ENCODE assay signal across 23 cellular contexts in genomic region chr11:64711138-64711943, GRCh38. TPM values are rescaled to one million over a fixed set of nuclear protein-coding genes. Genes with fewer than 3 reads are reported as not detected.
DNase-seq lines count a peak whose midpoint lies in the region; ATAC-seq, FAIRE-seq and TF ChIP-seq lines count a peak whose summit lies in the region.
"Had no signal": no experiment of that assay in that cellular context is flagged by ENCODE, and none has a peak within 500 bp of the region (broad histone marks: within the 10 kb centered on the region; RNA-seq: fewer than 3 reads in every experiment).

No MANE protein-coding gene starts in this region.

- H3K4me1 Mint-ChIP-seq in central memory CD8-positive, alpha-beta T cell: peaks cover 8% of the 10 kb centered on the region
- peaks cover 12 to 16% of the 10 kb centered on the region in 2 donors for H3K4me1 Mint-ChIP-seq in immature natural killer cell
- H3K4me1 Mint-ChIP-seq in stimulated activated naive B cell treated with anti-CD40 and anti-IgM and Interleukin-4, amounts not matched to agents 10 μg/mL and 1 μg/mL and 100 μg/mL, for 72 hours: peaks cover 35% of the 10 kb centered on the region in 2 donors

- 11 to 19% (median 14%) methylated on average over 38 to 44 of the region's 44 CpGs for WGBS in small intestine, 3 donors

- H3K27me3 ChIP-seq in HUES6 (ENCODE audit: control insufficient read depth, insufficient read depth, low read length) (peaks cover 67% of the 10 kb centered on the region), colonic mucosa (peaks cover 58% of the 10 kb centered on the region), small intestine (ENCODE audit: control insufficient read depth in 2 of 2, insufficient read depth in 2 of 2, low read length in 2 of 2) (peaks cover 19 to 51% of the 10 kb centered on the region in 2 donors)

- no peak for DNase-seq in central memory CD8-positive, alpha-beta T cell (ENCODE audit: low spot score in 2 of 2)
- DNase-seq in immature natural killer cell (no peak), activated gamma-delta T cell (lab: John Stamatoyannopoulos, UW) (no peak), colonic mucosa (no peak), 8988T (no peak), small intestine (no peak)
- DNase-seq in stimulated activated naive B cell treated with anti-CD40 and anti-IgM and Interleukin-4, amounts not matched to agents 10 μg/mL and 1 μg/mL and 100 μg/mL, for 72 hours: no peak
- DNase-seq: activated CD4-positive, alpha-beta T cell treated with anti-CD3 and anti-CD28 coated beads, Interleukin-2, amount 50 U/mL, for 48 hours; activated naive CD8-positive, alpha-beta T cell treated with anti-CD3 and anti-CD28 coated beads for 36 hours; AML-193; brain microvascular endothelial cell; dermis blood vessel endothelial cell; gastrocnemius medialis; naive B cell; NCI-H1417; RPMI8226; stimulated activated CD4-positive, alpha-beta T cell treated with anti-CD3 and anti-CD28 coated beads, Interleukin-4, amount 100 ng/mL, for 4 hours; SW 1271 had no signal

- peaks cover 69% of the 10 kb centered on the region for H3K27me3 Mint-ChIP-seq in central memory CD8-positive, alpha-beta T cell
- peaks cover 16 to 41% (median 34%) of the 10 kb centered on the region in 3 donors for H3K27me3 Mint-ChIP-seq in immature natural killer cell (ENCODE audit: low read depth in 3 of 3)
- peaks cover 69 to 70% of the 10 kb centered on the region in 2 donors for H3K27me3 Mint-ChIP-seq in stimulated activated naive B cell treated with anti-CD40 and anti-IgM and Interleukin-4, amounts not matched to agents 10 μg/mL and 1 μg/mL and 100 μg/mL, for 72 hours

- peaks cover 20% of the 10 kb centered on the region for H3K4me1 ChIP-seq in HUES6 (ENCODE audit: control insufficient read depth, insufficient read depth, low read length)
- H3K4me1 ChIP-seq in colonic mucosa: no peaks in the 10 kb centered on the region
- H3K4me1 ChIP-seq in small intestine (ENCODE audit: control insufficient read depth in 2 of 2, insufficient read depth in 1 of 2, low read depth in 1 of 2, low read length in 1 of 2): peaks cover 0 to 2% of the 10 kb centered on the region in 2 donors
- H3K4me1 ChIP-seq: gastrocnemius medialis had no signal

- peak overlapping the region; percentile 34; the same call in 1 of the 2 replicates for H3K4me3 ChIP-seq in HUES6 (ENCODE audit: low read depth, low read length)
- H3K4me3 ChIP-seq in colonic mucosa: no peak overlapping the region
- no peak overlapping the region for H3K4me3 ChIP-seq in small intestine (ENCODE audit: low read depth in 1 of 2, low read length in 2 of 2)
- H3K4me3 ChIP-seq: gastrocnemius medialis, GM23248, skin epidermis, thoracic aorta had no signal

- H3K36me3 ChIP-seq in HUES6 (ENCODE audit: control insufficient read depth, insufficient read depth, low read length) (no peaks in the 10 kb centered on the region), colonic mucosa (no peaks in the 10 kb centered on the region), small intestine (ENCODE audit: control insufficient read depth in 2 of 2, insufficient read depth in 2 of 2, low read length in 2 of 2) (no peaks in the 10 kb centered on the region)
- H3K36me3 ChIP-seq: brain microvascular endothelial cell, gastrocnemius medialis, thoracic aorta had no signal

- no peaks in the 10 kb centered on the region for H3K9me3 ChIP-seq in HUES6 (ENCODE audit: control insufficient read depth, insufficient read depth, low read depth, low read length)
- no peaks in the 10 kb centered on the region for H3K9me3 ChIP-seq in colonic mucosa
- no peaks in the 10 kb centered on the region for H3K9me3 ChIP-seq in small intestine (ENCODE audit: control insufficient read depth, low read depth)
- H3K9me3 ChIP-seq: gastrocnemius medialis, thoracic aorta had no signal

- peak overlapping the region; percentile 36 for H3K27ac Mint-ChIP-seq in central memory CD8-positive, alpha-beta T cell (ENCODE audit: low read depth)
- H3K27ac Mint-ChIP-seq in immature natural killer cell: no peak overlapping the region
- H3K27ac Mint-ChIP-seq in stimulated activated naive B cell treated with anti-CD40 and anti-IgM and Interleukin-4, amounts not matched to agents 10 μg/mL and 1 μg/mL and 100 μg/mL, for 72 hours: peak overlapping the region; percentile 75
- H3K27ac Mint-ChIP-seq: activated naive CD8-positive, alpha-beta T cell treated with anti-CD3 and anti-CD28 coated beads for 36 hours had no signal

- H3K27ac ChIP-seq in HUES6 (ENCODE audit: low read depth, low read length): no peak overlapping the region
- no peak overlapping the region for H3K27ac ChIP-seq in colonic mucosa
- H3K27ac ChIP-seq in small intestine (ENCODE audit: low read depth in 1 of 2, low read length in 1 of 2): no peak overlapping the region
- H3K27ac ChIP-seq: brain microvascular endothelial cell, gastrocnemius medialis, GM23248, skin epidermis, thoracic aorta had no signal

- TF ChIP-seq CTCF in colonic mucosa (IDR thresholded peaks at IDR 0.05): no peak

- no peak for FAIRE-seq in small intestine (lab: Jason Lieb, UNC)

- no peak overlapping the region for H3K4me3 Mint-ChIP-seq in central memory CD8-positive, alpha-beta T cell
- peak overlapping the region in 3 of 5 donors; percentile 42 to 58 (median 53) for H3K4me3 Mint-ChIP-seq in immature natural killer cell
- peak overlapping the region; percentile 12 to 15 for H3K4me3 Mint-ChIP-seq in stimulated activated naive B cell treated with anti-CD40 and anti-IgM and Interleukin-4, amounts not matched to agents 10 μg/mL and 1 μg/mL and 100 μg/mL, for 72 hours
- H3K4me3 Mint-ChIP-seq: activated naive CD8-positive, alpha-beta T cell treated with anti-CD3 and anti-CD28 coated beads for 36 hours had no signal

- no peaks in the 10 kb centered on the region for H3K9me3 Mint-ChIP-seq in central memory CD8-positive, alpha-beta T cell
- H3K9me3 Mint-ChIP-seq in immature natural killer cell: peaks cover 0 to 1% (median 0%) of the 10 kb centered on the region in 6 donors
- H3K9me3 Mint-ChIP-seq in stimulated activated naive B cell treated with anti-CD40 and anti-IgM and Interleukin-4, amounts not matched to agents 10 μg/mL and 1 μg/mL and 100 μg/mL, for 72 hours: no peaks in the 10 kb centered on the region
- H3K9me3 Mint-ChIP-seq: activated naive CD8-positive, alpha-beta T cell treated with anti-CD3 and anti-CD28 coated beads for 36 hours had no signal

- ATAC-seq in central memory CD8-positive, alpha-beta T cell (replicated peaks; ENCODE audit: extremely low read depth, poor library complexity, severe bottlenecking): no peak
- no peak for ATAC-seq in stimulated activated naive B cell treated with anti-CD40 and anti-IgM and Interleukin-4, amounts not matched to agents 10 μg/mL and 1 μg/mL and 100 μg/mL, for 72 hours (replicated peaks)

- intact Hi-C loops in colonic mucosa (cut with DNase I): no loop called here

- H3K9ac ChIP-seq in HUES6 (ENCODE audit: low read length): no peak overlapping the region
- no peak overlapping the region for H3K9ac ChIP-seq in colonic mucosa (ENCODE audit: low read depth in 2 of 2, low read length in 2 of 2)
- H3K9ac ChIP-seq: GM23248 had no signal

- H3K36me3 Mint-ChIP-seq in central memory CD8-positive, alpha-beta T cell (ENCODE audit: insufficient read depth): peaks cover 2% of the 10 kb centered on the region
- no peaks in the 10 kb centered on the region for H3K36me3 Mint-ChIP-seq in immature natural killer cell
- H3K36me3 Mint-ChIP-seq in stimulated activated naive B cell treated with anti-CD40 and anti-IgM and Interleukin-4, amounts not matched to agents 10 μg/mL and 1 μg/mL and 100 μg/mL, for 72 hours: peaks cover 0 to 3% of the 10 kb centered on the region in 2 donors
- H3K36me3 Mint-ChIP-seq: activated naive CD8-positive, alpha-beta T cell treated with anti-CD3 and anti-CD28 coated beads for 36 hours had no signal

RNA-seq across cellular contexts. Expression of gene NRXN2, which starts 11.7 kb away (rescaled TPM):
- 1 to 10 TPM in 2 of 3 donors, under 1 TPM in 1; 0.44 to 3.6 (median 3.2) TPM for polyA plus RNA-seq in immature natural killer cell
- total RNA-seq in colonic mucosa: 1 to 10 TPM; 2.2 to 5.4 TPM
- 1 to 10 TPM in 2 of 3 donors, under 1 TPM in 1; 0.45 to 4.4 (median 1.1) TPM for polyA plus RNA-seq in small intestine
- total RNA-seq: dermis blood vessel endothelial cell, lung microvascular endothelial cell had no signal

RNA-seq across cellular contexts. Expression of gene RASGRP2, which starts 32.6 kb away (rescaled TPM):
- polyA plus RNA-seq in immature natural killer cell: 100 to 1,000 TPM; 142 to 165 (median 154) TPM
- total RNA-seq in colonic mucosa: 1 to 10 TPM; 2.8 to 3.5 TPM
- polyA plus RNA-seq in small intestine: 10 to 100 TPM in 1 of 3 donors, 1 to 10 TPM in 2; 2.9 to 14.6 (median 4.6) TPM
- total RNA-seq: GM23248 had no signal

RNA-seq across cellular contexts. Expression of gene PYGM, which starts 48.4 kb away (rescaled TPM):
- polyA plus RNA-seq in immature natural killer cell (1 to 10 TPM in 1 of 3 donors, under 1 TPM in 1, not detected in 1; 0.63 to 1.1 TPM), small intestine (1 to 10 TPM in 2 of 3 donors, under 1 TPM in 1; 0.54 to 1.5 (median 1.1) TPM)
- total RNA-seq in colonic mucosa: 1 to 10 TPM; 1.6 to 2.7 TPM
- total RNA-seq: GM23248 had no signal
- polyA plus RNA-seq: GM23248 had no signal

Comparison
In these comparisons a context has a peak if more than half of its experiments do, and no peak if none do; other contexts are left out.
1. H3K27ac Mint-ChIP-seq: peak in central memory CD8-positive, alpha-beta T cell (single experiment) and stimulated activated naive B cell treated with anti-CD40 and anti-IgM and Interleukin-4, amounts not matched to agents 10 μg/mL and 1 μg/mL and 100 μg/mL, for 72 hours (single experiment); none in immature natural killer cell (0 of 6).
2. RNA of gene RASGRP2, which starts 32.6 kb away (polyA plus RNA-seq): 142 to 165 TPM in immature natural killer cell; 2.9 to 14.6 TPM in small intestine; every median in the first group is over 4 times any median in the second.